8 cellular contexts compared by ENCODE assay signal in genomic region chr2:144331652-144332355, GRCh38.
DNase-seq lines count a peak whose midpoint lies in the region; ATAC-seq and TF ChIP-seq lines count a peak whose summit lies in the region.

No MANE protein-coding gene starts in this region.

- TF ChIP-seq CTCF in WTC11 (IDR thresholded peaks at IDR 0.05), result no peak
- TF ChIP-seq CTCF in fibroblast of lung (conservative IDR thresholded peaks at IDR 0.05 in 1 of 2, IDR thresholded peaks at IDR 0.05 in 1 of 2; ENCODE audit: low read depth in 1 of 2, low read length in 2 of 2), result peak; percentile 7 to 14
- peak in 1 of 3 experiments; percentile 16 for TF ChIP-seq CTCF in nephron (IDR thresholded peaks at IDR 0.05; ENCODE audit: unreplicated experiment in 3 of 3)

- no peaks in the 10 kb centered on the region for H3K36me3 ChIP-seq in fibroblast of lung (ENCODE audit: control insufficient read depth, insufficient read depth, low read length)

- no peaks in the 10 kb centered on the region for H3K27me3 ChIP-seq in fibroblast of lung (ENCODE audit: control insufficient read depth, insufficient read depth, low read length)

- peak overlapping the region; percentile 76 for H3K4me2 ChIP-seq in fibroblast of lung (ENCODE audit: extremely low read depth, insufficient read depth, low read length)

- H3K4me3 Mint-ChIP-seq in WTC11 (peak overlapping the region; percentile 86), nephron (peak overlapping the region; percentile 86 to 98 (median 93))

- no peaks in the 10 kb centered on the region for H4K20me1 ChIP-seq in fibroblast of lung (ENCODE audit: control insufficient read depth, extremely low read depth, insufficient read depth, low read length)

- H3K9ac ChIP-seq in fibroblast of lung (ENCODE audit: insufficient read depth, low read length), result peak overlapping the region; percentile 83

- H3K9me3 Mint-ChIP-seq in WTC11, result peaks cover 3% of the 10 kb centered on the region
- H3K9me3 Mint-ChIP-seq in nephron, result peaks cover 4% of the 10 kb centered on the region

- peak; percentile 86 for DNase-seq in NCI-H345 treated with DMSO at 0.1 percent for 48 hours (lab: John Stamatoyannopoulos, UW; ENCODE audit: unreplicated experiment)
- DNase-seq in NCI-H345 (lab: John Stamatoyannopoulos, UW), result no peak
- peak; percentile 39 for DNase-seq in HS-5 (ENCODE audit: low read depth)
- DNase-seq in WTC11 (ENCODE audit: low spot score), result peak; percentile 51
- peak in 1 of 2 donors; percentile 15 for DNase-seq in fibroblast of lung (ENCODE audit: low read depth in 2 of 2)
- no peak for DNase-seq in GM03348 (ENCODE audit: low spot score)

- H3K9me3 ChIP-seq in fibroblast of lung (ENCODE audit: control insufficient read depth, insufficient read depth, low read depth, low read length), result no peaks in the 10 kb centered on the region

- ATAC-seq in GM21423 (IDR thresholded peaks at IDR 0.05; ENCODE audit: unreplicated experiment) (peak; percentile 66), WTC11 (peak; percentile 18)

- peak overlapping the region; percentile 90 for H3K27ac ChIP-seq in fibroblast of lung (ENCODE audit: insufficient read depth, low read length)

- H3K27ac Mint-ChIP-seq in WTC11 (peak overlapping the region; percentile 93), nephron (peak overlapping the region; percentile 90 to 99 (median 95))

- CTCF ChIA-PET in WTC11 (lab: Charles Lee), result interaction anchor here (1.6 kb wide), 1 partner anchor 117 kb away, joined by 3 read pairs; no protein-coding TSS in a partner anchor

- no peaks in the 10 kb centered on the region for H3K4me1 ChIP-seq in fibroblast of lung (ENCODE audit: control insufficient read depth, extremely low read depth, insufficient read depth, low read length)

- H3K4me3 ChIP-seq in fibroblast of lung (replicated peaks in 1 of 4; ENCODE audit: control extremely low read depth in 1 of 4, insufficient read depth in 1 of 4, low read depth in 3 of 4, low read length in 4 of 4), result peak overlapping the region; percentile 50 to 94 (median 72)

- peaks cover 40% of the 10 kb centered on the region for H3K4me1 Mint-ChIP-seq in WTC11
- H3K4me1 Mint-ChIP-seq in nephron, result peaks cover 22% of the 10 kb centered on the region

- H3K27me3 Mint-ChIP-seq in WTC11 (ENCODE audit: low read depth), result peaks cover 17% of the 10 kb centered on the region
- no peaks in the 10 kb centered on the region for H3K27me3 Mint-ChIP-seq in nephron (ENCODE audit: low read depth)

- POLR2A ChIA-PET in WTC11 (lab: Charles Lee), result interaction anchor here (1.1 kb wide), 1 partner anchor 536 kb away, joined by 4 read pairs; no protein-coding TSS in a partner anchor

- H3K36me3 Mint-ChIP-seq in WTC11 (peaks cover 5% of the 10 kb centered on the region; the same call in 1 of the 2 replicates), nephron (ENCODE audit: low read depth) (peaks cover 12% of the 10 kb centered on the region)

- H2AFZ ChIP-seq in fibroblast of lung (ENCODE audit: low read length), result peak overlapping the region; percentile 70

- peaks cover 17% of the 10 kb centered on the region for H3K79me2 ChIP-seq in fibroblast of lung (ENCODE audit: control insufficient read depth, insufficient read depth, low read length)

TF ChIP-seq in WTC11, 78 proteins besides CTCF, POLR2A, EP300 and RAD21 (continues in another document):
- TF ChIP-seq NR3C1 (CRISPR knock-in tag; conservative IDR thresholded peaks at IDR 0.05; ENCODE audit: low read depth) (no peak), MXD4 (CRISPR knock-in tag; IDR thresholded peaks at IDR 0.05; ENCODE audit: borderline replicate concordance) (no peak), ZNF423 (CRISPR knock-in tag; IDR thresholded peaks at IDR 0.05) (peak; percentile 39; the same call in 1 of the 2 replicates), ZNF396 (CRISPR knock-in tag; IDR thresholded peaks at IDR 0.05; ENCODE audit: borderline replicate concordance) (no peak), ZNF671 (CRISPR knock-in tag; IDR thresholded peaks at IDR 0.05) (no peak), ZNF219 (CRISPR knock-in tag; IDR thresholded peaks at IDR 0.05; ENCODE audit: borderline replicate concordance) (peak; percentile 25; the same call in 1 of the 2 replicates), STAT6 (CRISPR knock-in tag; conservative IDR thresholded peaks at IDR 0.05; ENCODE audit: low read depth) (no peak), ZBTB21 (CRISPR knock-in tag; IDR thresholded peaks at IDR 0.05; ENCODE audit: borderline replicate concordance) (no peak), GRHL2 (CRISPR knock-in tag; IDR thresholded peaks at IDR 0.05; ENCODE audit: insufficient replicate concordance, severe bottlenecking) (no peak), ARID4B (CRISPR knock-in tag; IDR thresholded peaks at IDR 0.05; ENCODE audit: borderline replicate concordance) (peak; percentile 53; the same call in 1 of the 2 replicates), OVOL2 (CRISPR knock-in tag; IDR thresholded peaks at IDR 0.05; ENCODE audit: borderline replicate concordance) (no peak), FOXK1 (CRISPR knock-in tag; IDR thresholded peaks at IDR 0.05) (no peak)

Comparison
In these comparisons a context has a peak if more than half of its experiments do, and no peak if none do; other contexts are left out.
1. DNase-seq: peak in NCI-H345 treated with DMSO at 0.1 percent for 48 hours (single experiment), HS-5 (single experiment) and WTC11 (single experiment); none in NCI-H345 (single experiment) and GM03348 (single experiment).